8 cellular contexts compared by ENCODE assay signal in the genomic region with DNA sequence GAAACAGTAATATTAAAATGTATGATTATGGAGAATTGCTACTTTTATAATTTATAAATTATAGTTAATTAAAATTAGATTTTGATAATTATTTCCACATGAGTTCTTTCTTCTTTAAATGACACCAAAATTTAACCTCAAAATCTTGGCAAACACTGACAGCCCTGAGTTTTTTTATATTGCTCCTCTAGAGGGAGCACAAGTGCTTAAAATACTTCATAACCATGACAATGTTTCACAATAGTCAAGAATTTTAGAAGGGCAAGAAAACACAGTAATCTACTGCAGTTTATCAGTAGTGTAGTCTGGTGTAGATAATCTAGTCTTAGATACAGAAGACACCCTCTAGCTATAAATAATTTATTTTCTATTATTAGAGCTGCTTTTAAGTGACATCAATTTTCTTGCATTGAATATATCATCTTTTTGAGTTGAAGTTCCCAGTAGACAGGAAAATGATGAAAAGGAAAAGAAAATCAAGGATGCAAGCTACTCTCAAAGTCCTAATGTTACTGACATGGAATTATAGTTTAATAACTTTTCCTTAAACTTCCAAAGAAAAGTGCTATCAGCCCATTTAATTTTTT. TPM values are rescaled to one million over a fixed set of nuclear protein-coding genes. Genes with fewer than 3 reads are reported as not detected.
A peak's percentile ranks its signal among the peaks of the same experiment; 100 is the strongest.
DNase-seq lines count a peak whose midpoint lies in the region; ATAC-seq, FAIRE-seq and TF ChIP-seq lines count a peak whose summit lies in the region.

No MANE protein-coding gene starts in this region.

- TF ChIP-seq CTCF in CD8-positive, alpha-beta T cell (IDR thresholded peaks at IDR 0.05) = peak; percentile 96
- TF ChIP-seq CTCF in kidney (IDR thresholded peaks at IDR 0.05; ENCODE audit: borderline replicate concordance, extremely low read depth, insufficient read depth) = peak; percentile 65
- TF ChIP-seq CTCF in upper lobe of right lung (IDR thresholded peaks at IDR 0.05) = peak; percentile 83

- H3K4me3 Mint-ChIP-seq in CD8-positive, alpha-beta T cell = no peak overlapping the region
- no peak overlapping the region for H3K4me3 Mint-ChIP-seq in activated CD4-positive, alpha-beta memory T cell treated with anti-CD3 and anti-CD28 coated beads, Interleukin-2, amount 10 ng/mL, durations not matched to agents 7 days and 5 days

- no peaks in the 10 kb centered on the region for H3F3A ChIP-seq in GM23248 (ENCODE audit: insufficient read depth)

- in situ Hi-C loops in GM23248 (cut with MboI) (loop anchor here (5.0 kb wide), 1 partner anchor 173 kb away; no protein-coding TSS in a partner anchor), T47D (cut with HindIII; ENCODE audit: low pct_unique_long_range_greater_than_20kb, low sequenced_read_pairs) (no loop called here)

- H3K9me2 ChIP-seq in GM23248 (ENCODE audit: insufficient read depth) = no peaks in the 10 kb centered on the region

- no peak overlapping the region for H3K4me3 ChIP-seq in CD8-positive, alpha-beta T cell (ENCODE audit: low read depth, low read length)
- H3K4me3 ChIP-seq in GM23248 (no peak overlapping the region), kidney (ENCODE audit: low read length in 2 of 2) (no peak overlapping the region), upper lobe of right lung (no peak overlapping the region)

- POLR2A ChIA-PET in CD8-positive, alpha-beta T cell (lab: Charles Lee) = interaction anchor here (0.6 to 1.5 kb wide), 5 partner anchors 10 to 351 kb away, joined by 3 to 5 read pairs (median 3); a partner anchor contains a TSS
- POLR2A ChIA-PET in activated CD4-positive, alpha-beta memory T cell treated with anti-CD3 and anti-CD28 coated beads, Interleukin-2, amount 10 ng/mL, durations not matched to agents 7 days and 5 days (lab: Charles Lee) = interaction anchor here (1.0 to 2.3 kb wide), 9 partner anchors 11 to 254 kb away, joined by 3 to 12 read pairs (median 4); a partner anchor contains a TSS

- no peak overlapping the region for H3K27ac ChIP-seq in CD8-positive, alpha-beta T cell (ENCODE audit: low read depth, low read length)
- no peak overlapping the region for H3K27ac ChIP-seq in GM23248
- no peak overlapping the region for H3K27ac ChIP-seq in kidney (ENCODE audit: low read depth in 2 of 2, low read length in 2 of 2)
- H3K27ac ChIP-seq in upper lobe of right lung = no peak overlapping the region

- no peaks in the 10 kb centered on the region for H3K9me3 ChIP-seq in CD8-positive, alpha-beta T cell (ENCODE audit: low read length)
- H3K9me3 ChIP-seq in GM23248 (ENCODE audit: low read depth) (no peaks in the 10 kb centered on the region), kidney (ENCODE audit: control insufficient read depth in 1 of 2, low read length in 2 of 2) (no peaks in the 10 kb centered on the region), upper lobe of right lung (no peaks in the 10 kb centered on the region)

- H3K79me2 ChIP-seq in GM23248 (ENCODE audit: insufficient read depth) = no peaks in the 10 kb centered on the region

- no peaks in the 10 kb centered on the region for H3K27me3 Mint-ChIP-seq in CD8-positive, alpha-beta T cell (ENCODE audit: low read depth)
- peaks cover 12% of the 10 kb centered on the region for H3K27me3 Mint-ChIP-seq in activated CD4-positive, alpha-beta memory T cell treated with anti-CD3 and anti-CD28 coated beads, Interleukin-2, amount 10 ng/mL, durations not matched to agents 7 days and 5 days

- no peaks in the 10 kb centered on the region for H3K36me3 Mint-ChIP-seq in CD8-positive, alpha-beta T cell
- H3K36me3 Mint-ChIP-seq in activated CD4-positive, alpha-beta memory T cell treated with anti-CD3 and anti-CD28 coated beads, Interleukin-2, amount 10 ng/mL, durations not matched to agents 7 days and 5 days (ENCODE audit: low read depth) = peaks cover 17% of the 10 kb centered on the region

- H3K36me3 ChIP-seq in CD8-positive, alpha-beta T cell (ENCODE audit: insufficient read depth, low read length) = no peaks in the 10 kb centered on the region
- H3K36me3 ChIP-seq in GM23248 (ENCODE audit: low read depth) = no peaks in the 10 kb centered on the region
- H3K36me3 ChIP-seq in kidney (ENCODE audit: control insufficient read depth in 1 of 2, insufficient read depth in 2 of 2, low read length in 2 of 2) = no peaks in the 10 kb centered on the region
- H3K36me3 ChIP-seq in upper lobe of right lung = no peaks in the 10 kb centered on the region

- no peaks in the 10 kb centered on the region for H3K9me3 Mint-ChIP-seq in CD8-positive, alpha-beta T cell
- H3K9me3 Mint-ChIP-seq in activated CD4-positive, alpha-beta memory T cell treated with anti-CD3 and anti-CD28 coated beads, Interleukin-2, amount 10 ng/mL, durations not matched to agents 7 days and 5 days = no peaks in the 10 kb centered on the region

- no peaks in the 10 kb centered on the region for H3K4me1 ChIP-seq in CD8-positive, alpha-beta T cell (ENCODE audit: insufficient read depth, low read length)
- no peaks in the 10 kb centered on the region for H3K4me1 ChIP-seq in GM23248 (ENCODE audit: insufficient read depth)
- H3K4me1 ChIP-seq in kidney (ENCODE audit: control insufficient read depth in 1 of 2, insufficient read depth in 1 of 2, low read depth in 1 of 2, low read length in 2 of 2) = no peaks in the 10 kb centered on the region
- H3K4me1 ChIP-seq in upper lobe of right lung = no peaks in the 10 kb centered on the region

- peaks cover 30% of the 10 kb centered on the region for H3K4me1 Mint-ChIP-seq in CD8-positive, alpha-beta T cell (ENCODE audit: low read depth)
- peaks cover 41% of the 10 kb centered on the region for H3K4me1 Mint-ChIP-seq in activated CD4-positive, alpha-beta memory T cell treated with anti-CD3 and anti-CD28 coated beads, Interleukin-2, amount 10 ng/mL, durations not matched to agents 7 days and 5 days

- intact Hi-C loops in CD8-positive, alpha-beta T cell (cut with DNase I, micrococcal nuclease) = loop anchor here (1.0 to 10.0 kb wide), 6 partner anchors 174 to 662 kb away; a partner anchor contains a TSS
- intact Hi-C loops in kidney (cut with DNase I) = loop anchor here (5.0 kb wide), 1 partner anchor 178 kb away; no protein-coding TSS in a partner anchor
- intact Hi-C loops in upper lobe of right lung (cut with DNase I) = no loop called here

- CTCF ChIA-PET in CD8-positive, alpha-beta T cell (lab: Charles Lee) = interaction anchor here (0.7 to 3.4 kb wide), 19 partner anchors 8 to 503 kb away, joined by 3 to 26 read pairs (median 3); a partner anchor contains a TSS
- CTCF ChIA-PET in activated CD4-positive, alpha-beta memory T cell treated with anti-CD3 and anti-CD28 coated beads, Interleukin-2, amount 10 ng/mL, durations not matched to agents 7 days and 5 days (lab: Charles Lee) = interaction anchor here (0.7 to 3.5 kb wide), 24 partner anchors 10 to 1310 kb away, joined by 3 to 19 read pairs (median 4); a partner anchor contains a TSS

- no peak overlapping the region for H2AFZ ChIP-seq in GM23248

- H3K4me2 ChIP-seq in GM23248 (ENCODE audit: unreplicated experiment) = no peak overlapping the region

- FAIRE-seq in kidney (lab: Jason Lieb, UNC) = peak; percentile 99

- H4K20me1 ChIP-seq in GM23248 (ENCODE audit: insufficient read depth) = no peaks in the 10 kb centered on the region

- no peaks in the 10 kb centered on the region for H3K27me3 ChIP-seq in CD8-positive, alpha-beta T cell (ENCODE audit: insufficient read depth, low read length)
- H3K27me3 ChIP-seq in GM23248 (replicated peaks; ENCODE audit: insufficient read depth) = no peaks in the 10 kb centered on the region
- no peaks in the 10 kb centered on the region for H3K27me3 ChIP-seq in upper lobe of right lung

- no peak overlapping the region for H3K27ac Mint-ChIP-seq in CD8-positive, alpha-beta T cell
- H3K27ac Mint-ChIP-seq in activated CD4-positive, alpha-beta memory T cell treated with anti-CD3 and anti-CD28 coated beads, Interleukin-2, amount 10 ng/mL, durations not matched to agents 7 days and 5 days = no peak overlapping the region

- H3K9ac ChIP-seq in GM23248 (no peak overlapping the region), kidney (ENCODE audit: low read length in 2 of 2) (no peak overlapping the region)

- ATAC-seq in CD8-positive, alpha-beta T cell = peak; percentile 49
- ATAC-seq in upper lobe of right lung = peak; percentile 80

- no peak for DNase-seq in CD8-positive, alpha-beta T cell
- DNase-seq in GM23248 = peak; percentile 76
- DNase-seq in NCI-H69 (lab: John Stamatoyannopoulos, UW) = peak; percentile 62
- DNase-seq in T47D (ENCODE audit: low read depth in 1 of 2, low spot score in 1 of 2) = peak; percentile 50 to 62
- no peak for DNase-seq in kidney
- DNase-seq in upper lobe of right lung = no peak
- no peak for DNase-seq in activated CD4-positive, alpha-beta memory T cell treated with anti-CD3 and anti-CD28 coated beads, Interleukin-2, amount 10 ng/mL, durations not matched to agents 7 days and 5 days
- no peak for DNase-seq in T-helper 9 cell

RNA-seq across cellular contexts. Expression of a gene that starts 14.3 kb away (rescaled TPM):
- 1 to 10 TPM; 3.5 to 4.3 TPM for total RNA-seq in CD8-positive, alpha-beta T cell
- 6.2 and 7.2 TPM in 2 replicates for total RNA-seq in GM23248 (2014; rRNA removed; shearing (Covaris generic))
- polyA plus RNA-seq in GM23248 (2016; fragmentation: Nextera tagmentation; extraction: Ambion mirVana) (9.1 TPM in 2 replicates), kidney (ENCODE audit: insufficient read depth, low read depth, low replicate concordance) (3.4 TPM)
- total RNA-seq in kidney (10.0 TPM), upper lobe of right lung (5.3 TPM)
- 100 to 1,000 TPM; 108 to 112 TPM for total RNA-seq in activated CD4-positive, alpha-beta memory T cell treated with anti-CD3 and anti-CD28 coated beads, Interleukin-2, amount 10 ng/mL, durations not matched to agents 7 days and 5 days

RNA-seq across cellular contexts. Expression of a gene that starts 32.3 kb away (rescaled TPM):
- 1 to 10 TPM; 2.7 to 3.0 TPM for total RNA-seq in CD8-positive, alpha-beta T cell
- not detected in 2 replicates for total RNA-seq in GM23248 (2014; rRNA removed; shearing (Covaris generic))
- polyA plus RNA-seq in GM23248 (2016; fragmentation: Nextera tagmentation; extraction: Ambion mirVana) = 0.09 and 0.18 TPM in 2 replicates
- 3.1 TPM for total RNA-seq in kidney
- 0.22 TPM for polyA plus RNA-seq in kidney (ENCODE audit: insufficient read depth, low read depth, low replicate concordance)
- 1.6 TPM for total RNA-seq in upper lobe of right lung
- under 1 TPM; 0.25 to 0.38 TPM for total RNA-seq in activated CD4-positive, alpha-beta memory T cell treated with anti-CD3 and anti-CD28 coated beads, Interleukin-2, amount 10 ng/mL, durations not matched to agents 7 days and 5 days

Comparison
In these comparisons a context has a peak if more than half of its experiments do, and no peak if none do; other contexts are left out.
1. DNase-seq: peak in GM23248 (single experiment), NCI-H69 (single experiment) and T47D (2 of 2); none in CD8-positive, alpha-beta T cell (0 of 7), kidney (single experiment), upper lobe of right lung (single experiment), activated CD4-positive, alpha-beta memory T cell treated with anti-CD3 and anti-CD28 coated beads, Interleukin-2, amount 10 ng/mL, durations not matched to agents 7 days and 5 days (single experiment) and T-helper 9 cell (single experiment).
2. Peak in every context shown above with its lines, with median percentiles within 50 percentile points of each other: CTCF ChIP-seq.